In genomic region chr11:16373768-16374167, GRCh38 we compare ENCODE assay signal across 2 cellular contexts.
TF ChIP-seq lines count a peak whose summit lies in the region.

No MANE protein-coding gene starts in this region.

TF ChIP-seq in HepG2, 621 proteins besides CTCF, POLR2A, EP300 and RAD21:
- TF ChIP-seq NR2F6 (IDR thresholded peaks at IDR 0.05): no peak
- TF ChIP-seq NR2F6 (CRISPR knock-in tag; IDR thresholded peaks at IDR 0.05): no peak
- TF ChIP-seq HNRNPH1 (optimal IDR thresholded peaks at IDR 0.05; ENCODE audit: low read depth, low read length): no peak
- peak; percentile 90 for TF ChIP-seq HNRNPK (IDR thresholded peaks at IDR 0.05; ENCODE audit: low read depth, low read length, poor library complexity, severe bottlenecking)
- 0 out of 2 replicates have a peak, but pooled peaks have one; percentile 60 for TF ChIP-seq PCBP1 (IDR thresholded peaks at IDR 0.05; ENCODE audit: borderline replicate concordance, low read depth, low read length)

TF ChIP-seq in K562, 482 proteins besides CTCF, POLR2A, EP300 and RAD21:
- TF ChIP-seq PCBP1 (IDR thresholded peaks at IDR 0.05; ENCODE audit: low read depth, low read length, poor library complexity, severe bottlenecking): peak; percentile 66
- peak; percentile 85 for TF ChIP-seq PCBP2 (IDR thresholded peaks at IDR 0.05; ENCODE audit: low read depth, low read length, poor library complexity, severe bottlenecking)
- TF ChIP-seq ZNF445 (CRISPR knock-in tag; IDR thresholded peaks at IDR 0.05; ENCODE audit: low read depth): no peak
- TF ChIP-seq ETV6 (IDR thresholded peaks at IDR 0.05; ENCODE audit: borderline replicate concordance in 1 of 2, low read depth in 2 of 2, low read length in 1 of 2): peak in 1 of 2 experiments; percentile 67; a peak in 1 of 4 replicates
- TF ChIP-seq ETV6 (CRISPR knock-in tag; IDR thresholded peaks at IDR 0.05; ENCODE audit: borderline replicate concordance): no peak
- peak; percentile 62 for TF ChIP-seq HNRNPK (IDR thresholded peaks at IDR 0.05; ENCODE audit: low read depth, low read length, poor library complexity, severe bottlenecking)
